In genomic region chr11:62245271-62245753, GRCh38 we compare ENCODE assay signal across 1 cellular context.
TF ChIP-seq lines count a peak whose summit lies in the region.

No MANE protein-coding gene starts in this region.

TF ChIP-seq in HepG2, 621 proteins besides CTCF, POLR2A, EP300 and RAD21 (continued from another document and continues in another):
- TF ChIP-seq HINFP (CRISPR knock-in tag; IDR thresholded peaks at IDR 0.05; ENCODE audit: low read depth) (no peak), HDAC2 (CRISPR knock-in tag; IDR thresholded peaks at IDR 0.05) (peak; percentile 75), THAP8 (CRISPR knock-in tag; IDR thresholded peaks at IDR 0.05; ENCODE audit: borderline replicate concordance) (no peak), TCF7L2 (IDR thresholded peaks at IDR 0.05; ENCODE audit: low read depth, low read length) (no peak), MBD4 (IDR thresholded peaks at IDR 0.05; ENCODE audit: borderline replicate concordance, low read length) (no peak), ZNF772 (CRISPR knock-in tag; IDR thresholded peaks at IDR 0.05) (peak; percentile 35; the same call in 1 of the 2 replicates), PAXIP1 (CRISPR knock-in tag; conservative IDR thresholded peaks at IDR 0.05) (no peak), PPARG (CRISPR knock-in tag; conservative IDR thresholded peaks at IDR 0.05) (no peak), ZXDC (CRISPR knock-in tag; IDR thresholded peaks at IDR 0.05) (no peak), THRA (CRISPR knock-in tag; IDR thresholded peaks at IDR 0.05; ENCODE audit: borderline replicate concordance) (no peak), ZNF598 (CRISPR knock-in tag; IDR thresholded peaks at IDR 0.05; ENCODE audit: borderline replicate concordance) (peak; percentile 86; the same call in 1 of the 2 replicates), ATF7 (IDR thresholded peaks at IDR 0.05) (no peak), ATF7 (CRISPR knock-in tag; IDR thresholded peaks at IDR 0.05) (no peak), ZNF20 (CRISPR knock-in tag; IDR thresholded peaks at IDR 0.05) (no peak), CEBPG (CRISPR knock-in tag; IDR thresholded peaks at IDR 0.05) (no peak), ZKSCAN5 (CRISPR knock-in tag; IDR thresholded peaks at IDR 0.05) (no peak), HNRNPL (IDR thresholded peaks at IDR 0.05; ENCODE audit: low read depth, low read length) (no peak), ZNF317 (CRISPR knock-in tag; IDR thresholded peaks at IDR 0.05) (no peak), THAP11 (CRISPR knock-in tag; IDR thresholded peaks at IDR 0.05) (peak; percentile 33; the same call in 1 of the 2 replicates), NCOA2 (CRISPR knock-in tag; IDR thresholded peaks at IDR 0.05) (no peak), FOXP1 (IDR thresholded peaks at IDR 0.05) (no peak), FOXP1 (CRISPR knock-in tag; IDR thresholded peaks at IDR 0.05) (no peak), CENPBD1 (CRISPR knock-in tag; IDR thresholded peaks at IDR 0.05; ENCODE audit: borderline replicate concordance, low read depth) (no peak), USF2 (IDR thresholded peaks at IDR 0.05; ENCODE audit: low read depth, low read length) (no peak), USF2 (CRISPR knock-in tag; IDR thresholded peaks at IDR 0.05; ENCODE audit: borderline replicate concordance) (no peak), ZHX2 (IDR thresholded peaks at IDR 0.05; ENCODE audit: low read depth) (no peak), ZHX2 (CRISPR knock-in tag; IDR thresholded peaks at IDR 0.05; ENCODE audit: borderline replicate concordance) (no peak), GABPA (IDR thresholded peaks at IDR 0.05; ENCODE audit: low read depth, low read length) (no peak), GABPA (CRISPR knock-in tag; IDR thresholded peaks at IDR 0.05; ENCODE audit: low read depth) (no peak), ETV5 (CRISPR knock-in tag; IDR thresholded peaks at IDR 0.05; ENCODE audit: borderline replicate concordance) (peak; percentile 31; the same call in 1 of the 2 replicates), ZNF33B (CRISPR knock-in tag; IDR thresholded peaks at IDR 0.05) (no peak), CREBL2 (CRISPR knock-in tag; IDR thresholded peaks at IDR 0.05; ENCODE audit: borderline replicate concordance) (no peak), CBX2 (IDR thresholded peaks at IDR 0.05; ENCODE audit: low read depth, low read length) (no peak), CBX2 (CRISPR knock-in tag; IDR thresholded peaks at IDR 0.05; ENCODE audit: low read depth) (no peak)
